Comparison of ENCODE assay signal across 17 cellular contexts in the genomic region with DNA sequence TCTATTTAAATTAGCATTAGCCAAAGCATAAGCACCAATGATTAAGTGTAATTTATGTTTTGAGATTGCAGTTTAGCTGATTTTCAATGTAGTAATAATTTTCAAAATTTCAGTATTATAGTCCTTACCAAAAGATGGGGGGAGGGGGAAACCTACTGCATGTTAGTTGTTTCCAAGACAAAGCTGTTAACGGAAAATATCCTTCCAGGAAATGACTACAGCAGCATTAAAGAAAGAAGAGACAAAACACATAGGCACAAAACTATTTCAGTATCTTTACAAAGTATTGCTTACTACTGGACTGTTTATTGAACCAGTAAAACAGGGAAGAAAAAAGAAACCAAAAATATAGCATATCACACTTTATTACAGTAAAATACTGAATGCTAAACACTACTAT. TPM values are rescaled to one million over a fixed set of nuclear protein-coding genes. Genes with fewer than 3 reads are reported as not detected.
DNase-seq lines count a peak whose midpoint lies in the region; ATAC-seq, FAIRE-seq and TF ChIP-seq lines count a peak whose summit lies in the region.
"Had no signal": no experiment of that assay in that cellular context is flagged by ENCODE, and none has a peak within 500 bp of the region (broad histone marks: within the 10 kb centered on the region; RNA-seq: fewer than 3 reads in every experiment).

No MANE protein-coding gene starts in this region.

- H3K4me3 Mint-ChIP-seq in CD4-positive, CD25-positive, alpha-beta regulatory T cell, result no peak overlapping the region
- H3K4me3 Mint-ChIP-seq in activated naive CD8-positive, alpha-beta T cell treated with anti-CD3 and anti-CD28 coated beads for 36 hours, result no peak overlapping the region

- H3K9me3 Mint-ChIP-seq in CD4-positive, CD25-positive, alpha-beta regulatory T cell, result no peaks in the 10 kb centered on the region
- H3K9me3 Mint-ChIP-seq in activated naive CD8-positive, alpha-beta T cell treated with anti-CD3 and anti-CD28 coated beads for 36 hours, result no peaks in the 10 kb centered on the region

- no peak for TF ChIP-seq EP300 in A549 (IDR thresholded peaks at IDR 0.05)

- no peak for ATAC-seq in A549
- no peak for ATAC-seq in CD4-positive, CD25-positive, alpha-beta regulatory T cell (ENCODE audit: low read depth in 2 of 2)
- ATAC-seq in HG03095 (IDR thresholded peaks at IDR 0.05; ENCODE audit: unreplicated experiment), result no peak

- H3K27ac ChIP-seq in A549, result no peak overlapping the region
- peak overlapping the region; percentile 2 for H3K27ac ChIP-seq in CD4-positive, CD25-positive, alpha-beta regulatory T cell (ENCODE audit: insufficient read depth, low read length, poor library complexity, severe bottlenecking)

- TF ChIP-seq POLR2A in A549 (IDR thresholded peaks at IDR 0.05; ENCODE audit: low read length), result no peak

- FAIRE-seq in A549 (lab: Jason Lieb, UNC) (peak; percentile 93), D721Med (lab: Jason Lieb, UNC) (no peak)
- FAIRE-seq: H1 had no signal

- no peak for TF ChIP-seq RAD21 in A549 (conservative IDR thresholded peaks at IDR 0.05 in 1 of 2, IDR thresholded peaks at IDR 0.05 in 1 of 2)

- H3K9me3 ChIP-seq in A549, result no peaks in the 10 kb centered on the region
- no peaks in the 10 kb centered on the region for H3K9me3 ChIP-seq in CD4-positive, CD25-positive, alpha-beta regulatory T cell (ENCODE audit: control insufficient read depth in 2 of 2, low read length in 2 of 2)

- H3K4me1 ChIP-seq in A549, result no peaks in the 10 kb centered on the region
- H3K4me1 ChIP-seq in CD4-positive, CD25-positive, alpha-beta regulatory T cell (ENCODE audit: control insufficient read depth, insufficient read depth, low read length, poor library complexity, severe bottlenecking), result no peaks in the 10 kb centered on the region

- no peaks in the 10 kb centered on the region for H3K27me3 Mint-ChIP-seq in CD4-positive, CD25-positive, alpha-beta regulatory T cell
- H3K27me3 Mint-ChIP-seq in activated naive CD8-positive, alpha-beta T cell treated with anti-CD3 and anti-CD28 coated beads for 36 hours, result no peaks in the 10 kb centered on the region

- DNase-seq in A549 (ENCODE audit: low read depth in 1 of 2, low spot score in 1 of 2) (no peak), fibroblast of pulmonary artery (ENCODE audit: low read depth) (peak; percentile 77), D721Med (ENCODE audit: insufficient read length, low spot score) (no peak), SKM-1 treated with dmso at 0.1 percent for 144 hours (lab: John Stamatoyannopoulos, UW; ENCODE audit: unreplicated experiment) (no peak)
- no peak for DNase-seq in CD4-positive, CD25-positive, alpha-beta regulatory T cell
- DNase-seq in activated naive CD8-positive, alpha-beta T cell treated with anti-CD3 and anti-CD28 coated beads for 36 hours, result no peak
- DNase-seq: DMS 273 treated with DMSO at 0.1 percent for 48 hours, EL, KBM-7, NCI-H1048, NCI-H146, NCI-H2107, NCI-H226, NCI-H526, RPMI8226 had no signal

- H3K27me3 ChIP-seq in CD4-positive, CD25-positive, alpha-beta regulatory T cell (ENCODE audit: control insufficient read depth, insufficient read depth, low read length), result no peaks in the 10 kb centered on the region

- 85% methylated on average over 1 of the region's 1 CpG for WGBS in A549 (ENCODE audit: missing lambda C conversion rate)

- H3K4me3 ChIP-seq in A549, result no peak overlapping the region
- H3K4me3 ChIP-seq in CD4-positive, CD25-positive, alpha-beta regulatory T cell (ENCODE audit: low read depth, low read length), result no peak overlapping the region
- H3K4me3 ChIP-seq in fibroblast of pulmonary artery (replicated peaks; ENCODE audit: low read depth, low read length), result no peak overlapping the region

- CTCF ChIA-PET in A549 (lab: Yijun Ruan, JAX), result interaction anchor here (0.9 to 1.0 kb wide), 2 partner anchors 12 to 54 kb away, joined by 3 read pairs; no protein-coding TSS in a partner anchor

- no peak for TF ChIP-seq CTCF in A549 (IDR thresholded peaks at IDR 0.05)
- TF ChIP-seq CTCF in fibroblast of pulmonary artery (IDR thresholded peaks at IDR 0.05; ENCODE audit: low read length, missing control alignments), result no peak
- no peak for TF ChIP-seq CTCF in D721Med (IDR thresholded peaks at IDR 0.05; ENCODE audit: insufficient read depth, missing control alignments)

- peaks cover 13 to 25% (median 20%) of the 10 kb centered on the region in 4 donors for H3K4me1 Mint-ChIP-seq in CD4-positive, CD25-positive, alpha-beta regulatory T cell
- peaks cover 17% of the 10 kb centered on the region for H3K4me1 Mint-ChIP-seq in activated naive CD8-positive, alpha-beta T cell treated with anti-CD3 and anti-CD28 coated beads for 36 hours

- H3K27ac Mint-ChIP-seq in CD4-positive, CD25-positive, alpha-beta regulatory T cell, result peak overlapping the region in 1 of 3 donors; percentile 63
- peak overlapping the region; percentile 64 for H3K27ac Mint-ChIP-seq in activated naive CD8-positive, alpha-beta T cell treated with anti-CD3 and anti-CD28 coated beads for 36 hours

- no peak overlapping the region for H3K4me2 ChIP-seq in A549

- peaks cover 84% of the 10 kb centered on the region for H3K36me3 ChIP-seq in CD4-positive, CD25-positive, alpha-beta regulatory T cell (ENCODE audit: control insufficient read depth, insufficient read depth, low read length)

- POLR2A ChIA-PET in A549 (lab: Yijun Ruan, JAX), result interaction anchor here (1.3 kb wide), 1 partner anchor 10 kb away, joined by 4 read pairs; the partner anchor contains the start of gene BNIP2

- H3K36me3 Mint-ChIP-seq in CD4-positive, CD25-positive, alpha-beta regulatory T cell, result peaks cover 47% of the 10 kb centered on the region
- peaks cover 24% of the 10 kb centered on the region for H3K36me3 Mint-ChIP-seq in activated naive CD8-positive, alpha-beta T cell treated with anti-CD3 and anti-CD28 coated beads for 36 hours

TF ChIP-seq in A549, 52 proteins besides CTCF, POLR2A, EP300 and RAD21:
- TF ChIP-seq TFCP2L1 (CRISPR knock-in tag; IDR thresholded peaks at IDR 0.05) (no peak), HDAC2 (IDR thresholded peaks at IDR 0.05) (no peak)
TF ChIP-seq in A549: peak in this region for 0.

RNA-seq across cellular contexts. Expression of gene BNIP2, which starts 10.5 kb away (rescaled TPM):
- polyA plus RNA-seq in A549 (2011; rRNA removed) (93.6 and 146 TPM in 2 replicates), A549 (2017; fragmentation: RNase III; extraction: RNeasy Plus Mini Kit Qiagen cat#74134 plus additional on column Dnase treatment) (90.8 to 107 TPM (median 101 TPM) in 3 replicates)
- 70.7 and 79.3 TPM in 2 replicates for polyA plus RNA-seq in A549 (2012; cell fraction: cytosol; rRNA removed)
- 35.6 and 40.7 TPM in 2 replicates for polyA plus RNA-seq in A549 (2012; cell fraction: nucleus; rRNA removed)
- polyA minus RNA-seq in A549 (2011; rRNA and poly(A)+ RNA removed), result 23.4 and 24.4 TPM in 2 replicates
- total RNA-seq in CD4-positive, CD25-positive, alpha-beta regulatory T cell, result 98.8 TPM
- polyA plus RNA-seq in CD4-positive, CD25-positive, alpha-beta regulatory T cell, result 100 to 1,000 TPM in 1 of 4 donors, 10 to 100 TPM in 3; 88.6 to 103 (median 93.6) TPM
- total RNA-seq in activated naive CD8-positive, alpha-beta T cell treated with anti-CD3 and anti-CD28 coated beads for 36 hours, result 10 to 100 TPM; 68.4 to 76.4 TPM

RNA-seq across cellular contexts. Expression of gene GTF2A2, which starts 21.3 kb away (rescaled TPM):
- polyA plus RNA-seq in A549 (2011; rRNA removed), result 137 and 220 TPM in 2 replicates
- 74.0 and 85.5 TPM in 2 replicates for polyA plus RNA-seq in A549 (2012; cell fraction: cytosol; rRNA removed)
- 44.3 and 45.3 TPM in 2 replicates for polyA plus RNA-seq in A549 (2012; cell fraction: nucleus; rRNA removed)
- 259 to 282 TPM (median 267 TPM) in 3 replicates for polyA plus RNA-seq in A549 (2017; fragmentation: RNase III; extraction: RNeasy Plus Mini Kit Qiagen cat#74134 plus additional on column Dnase treatment)
- polyA minus RNA-seq in A549 (2011; rRNA and poly(A)+ RNA removed), result 18.5 and 19.0 TPM in 2 replicates
- 61.5 TPM for total RNA-seq in CD4-positive, CD25-positive, alpha-beta regulatory T cell
- 100 to 1,000 TPM; 119 to 174 (median 135) TPM for polyA plus RNA-seq in CD4-positive, CD25-positive, alpha-beta regulatory T cell
- total RNA-seq in activated naive CD8-positive, alpha-beta T cell treated with anti-CD3 and anti-CD28 coated beads for 36 hours, result 100 to 1,000 TPM; 237 to 246 TPM
